ENCODE assay signal across 7 cellular contexts in the genomic region with DNA sequence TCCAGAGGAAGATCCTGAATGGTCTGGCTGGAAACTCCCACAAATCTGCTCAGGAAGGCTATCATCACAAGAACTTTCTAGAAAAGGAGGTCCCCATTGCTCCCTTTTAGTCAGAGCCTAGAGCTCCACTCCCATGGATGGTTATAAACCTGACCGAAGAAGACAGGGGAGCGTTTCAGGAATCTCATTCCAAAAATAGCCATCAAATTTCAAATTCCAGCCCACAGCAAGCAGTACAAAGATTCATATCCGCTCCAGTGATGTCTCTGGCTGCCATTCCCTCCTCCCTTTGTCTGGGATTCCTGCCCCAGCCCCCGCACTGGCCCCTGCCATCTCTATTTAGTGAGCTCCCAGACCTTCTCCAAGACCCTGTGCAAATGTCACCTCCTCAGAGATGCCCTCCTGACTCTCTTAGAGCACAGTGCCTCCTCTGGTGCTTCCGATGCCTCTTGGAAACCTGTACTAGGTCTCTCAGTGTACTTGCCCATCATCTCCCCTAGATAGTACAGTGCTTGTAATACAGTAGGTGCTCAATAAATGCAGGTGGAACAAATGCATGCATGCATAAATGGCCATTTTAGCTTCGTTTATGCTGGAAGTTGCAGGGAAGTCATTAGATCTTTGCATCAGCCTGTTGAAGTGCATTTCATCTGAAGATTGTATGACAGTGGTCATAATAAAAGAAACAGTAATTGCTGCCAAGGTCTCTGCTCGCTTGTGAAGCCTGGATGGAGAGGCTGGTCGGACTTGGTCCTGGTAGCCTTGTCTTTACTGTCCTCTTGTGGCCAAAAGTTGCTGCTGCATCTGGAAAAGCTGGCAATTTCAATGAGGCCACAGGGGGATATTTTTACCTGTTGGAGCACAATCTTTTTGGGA. TPM values are rescaled to one million over a fixed set of nuclear protein-coding genes. Genes with fewer than 3 reads are reported as not detected.
DNase-seq lines count a peak whose midpoint lies in the region; ATAC-seq, FAIRE-seq and TF ChIP-seq lines count a peak whose summit lies in the region.

No MANE protein-coding gene starts in this region.

- no peaks in the 10 kb centered on the region for H4K20me1 ChIP-seq in HepG2 (ENCODE audit: insufficient read depth, low read length)

- no peak for TF ChIP-seq EP300 in HepG2 (IDR thresholded peaks at IDR 0.05; ENCODE audit: low read depth in 2 of 2, low read length in 2 of 2)
- TF ChIP-seq EP300 in HepG2 (CRISPR knock-in tag; IDR thresholded peaks at IDR 0.05; ENCODE audit: borderline replicate concordance): no peak
- no peak for TF ChIP-seq EP300 in suprapubic skin (IDR thresholded peaks at IDR 0.05)

- no peaks in the 10 kb centered on the region for H3K9me3 ChIP-seq in HepG2 (ENCODE audit: low read length)
- no peaks in the 10 kb centered on the region for H3K9me3 ChIP-seq in suprapubic skin

- peak overlapping the region in 1 of 2 donors; percentile 17 for H3K27ac ChIP-seq in coronary artery
- H3K27ac ChIP-seq in HepG2 (ENCODE audit: extremely low read length, insufficient read depth, low read length): no peak overlapping the region
- H3K27ac ChIP-seq in suprapubic skin: no peak overlapping the region

- POLR2A ChIA-PET in HepG2 (lab: Yijun Ruan, JAX): no interaction called here

- no peaks in the 10 kb centered on the region for H3K4me1 ChIP-seq in HepG2 (ENCODE audit: insufficient read depth, low read length)
- no peaks in the 10 kb centered on the region for H3K4me1 ChIP-seq in suprapubic skin

- H3K4me3 ChIP-seq in coronary artery (no peak overlapping the region), HepG2 (replicated peaks in 1 of 3; ENCODE audit: insufficient read depth in 1 of 3, low read depth in 2 of 3, low read length in 3 of 3) (no peak overlapping the region), suprapubic skin (no peak overlapping the region)

- TF ChIP-seq CTCF in coronary artery (IDR thresholded peaks at IDR 0.05): peak; percentile 98
- peak; percentile 85 for TF ChIP-seq CTCF in HepG2 (CRISPR knock-in tag; IDR thresholded peaks at IDR 0.05)
- peak; percentile 95 to 98 for TF ChIP-seq CTCF in suprapubic skin (IDR thresholded peaks at IDR 0.05)

- ATAC-seq in GM21381 (IDR thresholded peaks at IDR 0.05; ENCODE audit: unreplicated experiment) (peak; percentile 52), HepG2 (peak; percentile 77)

- H3K36me3 ChIP-seq in HepG2 (replicated peaks in 1 of 2; ENCODE audit: control insufficient read depth in 1 of 2, insufficient read depth in 2 of 2, low read length in 2 of 2) (no peaks in the 10 kb centered on the region), suprapubic skin (no peaks in the 10 kb centered on the region)

- FAIRE-seq in HepG2 (lab: Jason Lieb, UNC): peak; percentile 79

- no TSS peak for BruUV-seq in HepG2 (replicated peaks; lab: Mats Ljungman, UMichigan)

- intact Hi-C loops in HepG2 (cut with micrococcal nuclease; ENCODE audit: unreplicated experiment): loop anchor here (1.0 kb wide), 1 partner anchor 42 kb away; no protein-coding TSS in a partner anchor

- in situ Hi-C loops in HepG2 (cut with HindIII; ENCODE audit: extremely low pct_ligation_motif_present, low pct_unique_long_range_greater_than_20kb): no loop called here

- no peak overlapping the region for H3K9ac ChIP-seq in HepG2 (ENCODE audit: insufficient read depth, low read depth, low read length)

- peak; percentile 84 for DNase-seq in EH (ENCODE audit: low read depth)
- DNase-seq in KG1 (lab: John Stamatoyannopoulos, UW): peak; percentile 30
- peak; percentile 49 for DNase-seq in RPMI8226
- DNase-seq in coronary artery (ENCODE audit: low spot score): no peak
- DNase-seq in HepG2 (ENCODE audit: low spot score): peak; percentile 41
- DNase-seq in suprapubic skin (ENCODE audit: low spot score in 2 of 2): peak; percentile 69 to 80

- H3K27me3 ChIP-seq in HepG2 (ENCODE audit: control insufficient read depth in 1 of 2, insufficient read depth in 2 of 2, low read length in 2 of 2): 0 out of 5 replicates have a peak, but pooled peaks cover 0 to 4% of the 10 kb centered on the region in 2 experiments
- no peaks in the 10 kb centered on the region for H3K27me3 ChIP-seq in suprapubic skin

- no peak for TF ChIP-seq POLR2A in HepG2 (IDR thresholded peaks at IDR 0.05; ENCODE audit: insufficient read depth in 1 of 2, low read depth in 2 of 2, low read length in 2 of 2)
- TF ChIP-seq POLR2A in suprapubic skin (IDR thresholded peaks at IDR 0.05): no peak

- peak; percentile 56 for TF ChIP-seq RAD21 in HepG2 (CRISPR knock-in tag; IDR thresholded peaks at IDR 0.05)

- no peak overlapping the region for H3K4me2 ChIP-seq in HepG2 (ENCODE audit: low read depth, low read length)

- no peaks in the 10 kb centered on the region for H3K79me2 ChIP-seq in HepG2 (ENCODE audit: insufficient read depth, low read length)

- CTCF ChIA-PET in HepG2 (lab: Yijun Ruan, JAX; ENCODE audit: low intra/inter-chr PET ratio, low total read pairs): interaction anchor here (1.3 kb wide), 1 partner anchor 42 kb away, joined by 4 read pairs; no protein-coding TSS in a partner anchor

- no peak overlapping the region for H2AFZ ChIP-seq in HepG2 (ENCODE audit: low read length)

- 8% methylated on average over 6 of the region's 8 CpGs for WGBS in HepG2 (ENCODE audit: low lambda C conversion rate)
- 53% methylated on average over 8 of the region's 8 CpGs for WGBS in suprapubic skin

TF ChIP-seq in HepG2, 621 proteins besides CTCF, POLR2A, EP300 and RAD21:
- TF ChIP-seq STAG1 (CRISPR knock-in tag; IDR thresholded peaks at IDR 0.05) (peak; percentile 87), ZSCAN29 (CRISPR knock-in tag; conservative IDR thresholded peaks at IDR 0.05) (no peak), SMC3 (IDR thresholded peaks at IDR 0.05; ENCODE audit: low read length) (peak; percentile 87), XRCC5 (optimal IDR thresholded peaks at IDR 0.05; ENCODE audit: low read length) (peak; percentile 50), CREM (IDR thresholded peaks at IDR 0.05) (no peak), CREM (CRISPR knock-in tag; IDR thresholded peaks at IDR 0.05) (no peak), ZKSCAN8 (CRISPR knock-in tag; IDR thresholded peaks at IDR 0.05; ENCODE audit: borderline replicate concordance) (peak; percentile 82), CHD4 (IDR thresholded peaks at IDR 0.05; ENCODE audit: borderline replicate concordance, low read length) (no peak)

RNA-seq across cellular contexts. Expression of a gene that starts 32.0 kb away (rescaled TPM):
- 0.13 TPM in 1 of 2 replicates, not detected in the other for total RNA-seq in HepG2 (2016; rRNA removed; fragmentation: Illumina TruSeq; extraction: Trizol)
- not detected in 2 replicates for total RNA-seq in HepG2 (2016; cell fraction: cytosol; rRNA removed; fragmentation: Illumina TruSeq; extraction: Trizol; ENCODE audit: low read depth)
- 0.04 and 0.06 TPM in 2 replicates for total RNA-seq in HepG2 (2016; cell fraction: insoluble cytoplasmic fraction; rRNA removed; fragmentation: Illumina TruSeq; extraction: Trizol)
- not detected in 2 replicates for total RNA-seq in HepG2 (2016; cell fraction: membrane; rRNA removed; fragmentation: Illumina TruSeq; extraction: Trizol)
- total RNA-seq in HepG2 (2016; cell fraction: nucleus; rRNA removed; fragmentation: Illumina TruSeq; extraction: Trizol): 0.16 TPM in 1 of 2 replicates, not detected in the other
- 0.12 TPM in 2 replicates for polyA plus RNA-seq in HepG2 (2011; rRNA removed)
- 0.10 and 0.11 TPM in 2 replicates for polyA plus RNA-seq in HepG2 (2011; cell fraction: cytosol; rRNA removed)
- polyA plus RNA-seq in HepG2 (2011; cell fraction: nucleus; rRNA removed): 0.03 and 0.06 TPM in 2 replicates
- 0.04 TPM in 1 of 2 replicates, not detected in the other for polyA plus RNA-seq in HepG2 (2012)
- polyA plus RNA-seq in HepG2 (2016; cell fraction: cytosol; fragmentation: Illumina TruSeq; extraction: Trizol; ENCODE audit: low read depth): not detected in 2 replicates
- not detected in 2 replicates for polyA plus RNA-seq in HepG2 (2016; cell fraction: insoluble cytoplasmic fraction; fragmentation: Illumina TruSeq; extraction: Trizol; ENCODE audit: low read depth)
- not detected in 2 replicates for polyA plus RNA-seq in HepG2 (2016; cell fraction: membrane; fragmentation: Illumina TruSeq; extraction: Trizol; ENCODE audit: low read depth)
- not detected in 2 replicates for polyA plus RNA-seq in HepG2 (2016; cell fraction: nucleus; fragmentation: Illumina TruSeq; extraction: Trizol; ENCODE audit: insufficient read depth, low read depth)
- polyA minus RNA-seq in HepG2 (2011; rRNA and poly(A)+ RNA removed; ENCODE audit: low replicate concordance): not detected in 2 replicates
- not detected in 2 replicates for polyA minus RNA-seq in HepG2 (2011; cell fraction: cytosol; rRNA and poly(A)+ RNA removed)
- not detected in 2 replicates for polyA minus RNA-seq in HepG2 (2011; cell fraction: nucleus; rRNA and poly(A)+ RNA removed)
- under 1 TPM in 1 of 4 donors, not detected in 3; 0.72 TPM for total RNA-seq in suprapubic skin
